Comparison of ENCODE assay signal across 13 cellular contexts in the genomic region with DNA sequence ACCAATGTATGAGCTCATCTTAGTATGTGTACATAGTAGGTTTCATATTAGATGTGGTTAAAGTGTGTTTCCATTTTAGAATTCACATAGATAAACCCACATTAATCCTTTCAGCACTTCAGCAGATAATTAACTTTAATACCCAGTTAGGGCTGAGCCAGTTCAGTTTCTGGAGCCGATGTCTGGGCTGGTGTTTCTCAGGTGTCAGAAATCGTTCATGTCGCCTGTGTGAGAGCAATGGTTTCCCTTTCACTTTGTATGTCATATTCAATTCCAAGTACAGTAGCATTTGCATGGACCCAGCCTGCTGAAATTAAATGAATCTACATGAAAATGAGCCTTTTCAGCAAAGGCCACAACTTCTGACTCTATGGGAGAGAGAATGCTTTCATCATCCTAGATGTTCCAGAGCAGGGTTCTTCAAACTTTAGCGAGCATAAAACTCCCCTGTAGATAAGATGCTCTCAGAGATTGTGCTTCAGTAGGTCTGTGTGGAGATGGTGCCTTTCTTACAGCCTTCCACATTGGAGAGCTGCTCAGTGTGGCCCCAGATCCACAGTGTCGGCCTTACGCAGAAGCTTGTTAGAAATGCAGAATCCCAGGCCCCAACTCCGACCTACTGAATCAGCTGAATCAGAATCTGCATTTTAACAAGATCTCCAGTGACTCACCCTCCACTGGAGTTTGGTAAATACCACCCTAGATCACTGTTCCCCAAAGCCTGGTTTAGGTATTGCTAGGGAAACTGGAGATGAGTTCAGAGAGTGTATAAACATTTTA. TPM values are rescaled to one million over a fixed set of nuclear protein-coding genes. Genes with fewer than 3 reads are reported as not detected.
A peak's percentile ranks its signal among the peaks of the same experiment; 100 is the strongest.
DNase-seq lines count a peak whose midpoint lies in the region; ATAC-seq and TF ChIP-seq lines count a peak whose summit lies in the region.
"Had no signal": no experiment of that assay in that cellular context is flagged by ENCODE, and none has a peak within 500 bp of the region (broad histone marks: within the 10 kb centered on the region; RNA-seq: fewer than 3 reads in every experiment).

No MANE protein-coding gene starts in this region.

- DNase-seq in activated naive CD8-positive, alpha-beta T cell treated with anti-CD3 and anti-CD28 coated beads, Interleukin-2, amount 50 U/mL, for 24 hours = no peak
- DNase-seq in Peyer's patch = no peak
- DNase-seq in SKM-1 treated with dmso at 0.1 percent for 144 hours (lab: John Stamatoyannopoulos, UW; ENCODE audit: unreplicated experiment) = no peak
- DNase-seq in A172 (ENCODE audit: low spot score) = no peak
- DNase-seq: hippocampal formation had no signal

- WGBS in gastroesophageal sphincter (ENCODE audit: low coverage in 1 of 2), 2 donors = 79 to 93% methylated on average over 7 of the region's 7 CpGs

- peaks cover 2% of the 10 kb centered on the region for H3K27me3 Mint-ChIP-seq in activated naive CD8-positive, alpha-beta T cell treated with anti-CD3 and anti-CD28 coated beads, Interleukin-2, amount 50 U/mL, for 24 hours

- no peaks in the 10 kb centered on the region for H3K9me3 Mint-ChIP-seq in activated naive CD8-positive, alpha-beta T cell treated with anti-CD3 and anti-CD28 coated beads, Interleukin-2, amount 50 U/mL, for 24 hours
- H3K9me3 Mint-ChIP-seq: stimulated activated memory B cell treated with anti-CD40 and anti-IgM and Interleukin-4, amounts not matched to agents 10 μg/mL and 1 μg/mL and 100 μg/mL, for 72 hours had no signal

- no peak overlapping the region for H3K27ac ChIP-seq in Peyer's patch
- H3K27ac ChIP-seq in gastroesophageal sphincter = no peak overlapping the region

- TF ChIP-seq CTCF in Peyer's patch (IDR thresholded peaks at IDR 0.05) = no peak
- TF ChIP-seq CTCF in gastroesophageal sphincter (IDR thresholded peaks at IDR 0.05) = no peak

- TF ChIP-seq POLR2A in Peyer's patch (IDR thresholded peaks at IDR 0.05) (no peak), gastroesophageal sphincter (IDR thresholded peaks at IDR 0.05) (no peak)

- no peaks in the 10 kb centered on the region for H3K9me3 ChIP-seq in Peyer's patch
- H3K9me3 ChIP-seq in gastroesophageal sphincter = no peaks in the 10 kb centered on the region

- H3K27ac Mint-ChIP-seq in activated naive CD8-positive, alpha-beta T cell treated with anti-CD3 and anti-CD28 coated beads, Interleukin-2, amount 50 U/mL, for 24 hours = no peak overlapping the region
- H3K27ac Mint-ChIP-seq: stimulated activated memory B cell treated with anti-CD40 and anti-IgM and Interleukin-4, amounts not matched to agents 10 μg/mL and 1 μg/mL and 100 μg/mL, for 72 hours had no signal

- H3K4me3 Mint-ChIP-seq in activated naive CD8-positive, alpha-beta T cell treated with anti-CD3 and anti-CD28 coated beads, Interleukin-2, amount 50 U/mL, for 24 hours = peak overlapping the region; percentile 35
- H3K4me3 Mint-ChIP-seq: stimulated activated memory B cell treated with anti-CD40 and anti-IgM and Interleukin-4, amounts not matched to agents 10 μg/mL and 1 μg/mL and 100 μg/mL, for 72 hours had no signal

- H3K27me3 ChIP-seq in Peyer's patch = no peaks in the 10 kb centered on the region
- H3K27me3 ChIP-seq in gastroesophageal sphincter = no peaks in the 10 kb centered on the region

- H3K4me3 ChIP-seq in Peyer's patch (no peak overlapping the region), gastroesophageal sphincter (no peak overlapping the region)

- TF ChIP-seq EP300 in gastroesophageal sphincter (IDR thresholded peaks at IDR 0.05) = no peak

- peaks cover 4% of the 10 kb centered on the region for H3K4me1 Mint-ChIP-seq in activated naive CD8-positive, alpha-beta T cell treated with anti-CD3 and anti-CD28 coated beads, Interleukin-2, amount 50 U/mL, for 24 hours

- no peaks in the 10 kb centered on the region for H3K36me3 Mint-ChIP-seq in activated naive CD8-positive, alpha-beta T cell treated with anti-CD3 and anti-CD28 coated beads, Interleukin-2, amount 50 U/mL, for 24 hours (ENCODE audit: low read depth)
- H3K36me3 Mint-ChIP-seq: stimulated activated memory B cell treated with anti-CD40 and anti-IgM and Interleukin-4, amounts not matched to agents 10 μg/mL and 1 μg/mL and 100 μg/mL, for 72 hours had no signal

- H3K36me3 ChIP-seq in Peyer's patch = no peaks in the 10 kb centered on the region
- H3K36me3 ChIP-seq in gastroesophageal sphincter = no peaks in the 10 kb centered on the region

- H3K4me1 ChIP-seq in Peyer's patch = no peaks in the 10 kb centered on the region
- no peaks in the 10 kb centered on the region for H3K4me1 ChIP-seq in gastroesophageal sphincter

- ATAC-seq in GM18499 (IDR thresholded peaks at IDR 0.05; ENCODE audit: insufficient read depth, unreplicated experiment) (peak; percentile 75), GM19397 (IDR thresholded peaks at IDR 0.05; ENCODE audit: unreplicated experiment) (peak; percentile 89), HG03097 (IDR thresholded peaks at IDR 0.05; ENCODE audit: low FRiP score, unreplicated experiment) (peak; percentile 84), gastroesophageal sphincter (no peak)
- ATAC-seq in activated naive CD8-positive, alpha-beta T cell treated with anti-CD3 and anti-CD28 coated beads, Interleukin-2, amount 50 U/mL, for 24 hours = peak; percentile 43
- ATAC-seq: HepG2; stimulated activated memory B cell treated with anti-CD40 and anti-IgM and Interleukin-4, amounts not matched to agents 10 μg/mL and 1 μg/mL and 100 μg/mL, for 72 hours had no signal

RNA-seq across cellular contexts. Expression of gene WIPF3, which starts 19.6 kb away (rescaled TPM):
- total RNA-seq in Peyer's patch (1 to 10 TPM in 1 of 4 donors, under 1 TPM in 2, not detected in 1; 0.66 to 2.5 (median 0.83) TPM), gastroesophageal sphincter (1 to 10 TPM; 3.7 to 6.8 (median 5.5) TPM)
- not detected in 2 replicates for total RNA-seq in A172 (2014; rRNA removed; shearing (Covaris generic))
- total RNA-seq: HepG2; pulmonary artery endothelial cell; T-helper 1 cell treated with Interleukin-12 subunit alpha and Interleukin-12 subunit beta and Interleukin-4 antibody, amounts not matched to agents 30 ng/mL and 1 ng/mL, for 36 hours had no signal
